Comparison of ENCODE assay signal across 17 cellular contexts in genomic region chr2:79053486-79053885, GRCh38. TPM values are rescaled to one million over a fixed set of nuclear protein-coding genes. Genes with fewer than 3 reads are reported as not detected.
DNase-seq lines count a peak whose midpoint lies in the region; ATAC-seq, FAIRE-seq and TF ChIP-seq lines count a peak whose summit lies in the region.
"Not testable (repeated sequence)": the region's sequence is repeated elsewhere in the genome, so short reads cannot be mapped to it uniquely, and the experiment has no call there.
"Had no signal": no experiment of that assay in that cellular context is flagged by ENCODE, and none has a peak within 500 bp of the region (broad histone marks: within the 10 kb centered on the region; RNA-seq: fewer than 3 reads in every experiment).

No MANE protein-coding gene starts in this region.

- TF ChIP-seq POLR2A in heart left ventricle (IDR thresholded peaks at IDR 0.05): not testable (repeated sequence)

- H3K9ac ChIP-seq in kidney (ENCODE audit: low read length in 2 of 2): not testable (repeated sequence)

- H3K9me3 ChIP-seq in heart left ventricle; left ventricle myocardium inferior (replicated peaks); kidney (ENCODE audit: control insufficient read depth in 1 of 2, low read length in 2 of 2): not testable (repeated sequence)

- not testable (repeated sequence) for H3K27ac ChIP-seq in heart left ventricle; left ventricle myocardium inferior (replicated peaks); kidney (ENCODE audit: low read depth in 2 of 2, low read length in 2 of 2)

- H3K27me3 ChIP-seq in heart left ventricle; left ventricle myocardium inferior (ENCODE audit: low read depth): not testable (repeated sequence)

- H3K4me1 ChIP-seq in heart left ventricle; left ventricle myocardium inferior; kidney (ENCODE audit: control insufficient read depth in 1 of 2, insufficient read depth in 1 of 2, low read depth in 1 of 2, low read length in 2 of 2): not testable (repeated sequence)

- 13 to 36% (median 27%) methylated on average over 4 to 5 of the region's 5 CpGs for WGBS in heart left ventricle, 4 donors

- FAIRE-seq in kidney (lab: Jason Lieb, UNC): not testable (repeated sequence)

- H3K36me3 ChIP-seq in heart left ventricle; left ventricle myocardium inferior; kidney (ENCODE audit: control insufficient read depth in 1 of 2, insufficient read depth in 2 of 2, low read length in 2 of 2): not testable (repeated sequence)

- H3K4me3 ChIP-seq in heart left ventricle; left ventricle myocardium inferior; kidney (ENCODE audit: low read length in 2 of 2): not testable (repeated sequence)

- TF ChIP-seq CTCF in heart left ventricle (IDR thresholded peaks at IDR 0.05); left ventricle myocardium inferior (IDR thresholded peaks at IDR 0.05; ENCODE audit: borderline replicate concordance); kidney (IDR thresholded peaks at IDR 0.05; ENCODE audit: borderline replicate concordance, extremely low read depth, insufficient read depth): not testable (repeated sequence)

- DNase-seq in Ammon's horn (ENCODE audit: low spot score): peak; percentile 18
- peak; percentile 10 for DNase-seq in NCI-H82 (lab: John Stamatoyannopoulos, UW)
- DNase-seq in astrocyte of the hippocampus (ENCODE audit: low read depth, low spot score): peak; percentile 3
- peak in 3 of 5 donors; percentile 35 to 63 (median 48) for DNase-seq in heart left ventricle
- peak; percentile 18 for DNase-seq in left ventricle myocardium inferior
- peak; percentile 32 for DNase-seq in kidney
- peak; percentile 78 for DNase-seq in posterior vena cava (ENCODE audit: low spot score)
- peak; percentile 79 for DNase-seq in sciatic nerve (ENCODE audit: low spot score)

- intact Hi-C loops in heart left ventricle (cut with DNase I); left ventricle myocardium inferior (cut with micrococcal nuclease); kidney (cut with DNase I); posterior vena cava (cut with DNase I); sciatic nerve (cut with DNase I): not testable (repeated sequence)

- not testable (repeated sequence) for ATAC-seq in heart left ventricle, sciatic nerve

RNA-seq across cellular contexts. Expression of gene REG3G, which starts 28.0 kb away (rescaled TPM):
- total RNA-seq in heart left ventricle (not detected), left ventricle myocardium inferior (not detected), kidney (8.8 TPM), posterior vena cava (under 1 TPM in 1 of 2 donors, not detected in 1; 0.52 TPM), sciatic nerve (not detected)
- polyA plus RNA-seq in heart left ventricle (under 1 TPM in 1 of 2 donors, not detected in 1; 0.11 TPM), kidney (ENCODE audit: insufficient read depth, low read depth, low replicate concordance) (19.4 TPM)
- total RNA-seq: A172; CD4-positive, alpha-beta memory T cell; CD4-positive, CD25-positive, alpha-beta regulatory T cell; CD8-positive, alpha-beta memory T cell; Daoy; G401 had no signal
- polyA plus RNA-seq: A549; CD14-positive monocyte; CD4-positive, alpha-beta memory T cell; CD4-positive, CD25-positive, alpha-beta regulatory T cell; CD8-positive, alpha-beta memory T cell; GM12878 had no signal

RNA-seq across cellular contexts. Expression of gene REG1B, which starts 34.3 kb away (rescaled TPM):
- total RNA-seq in heart left ventricle: 1 to 10 TPM in 1 of 9 donors, under 1 TPM in 2, not detected in 6; 0.34 to 2.0 (median 0.88) TPM
- under 1 TPM; 0.27 to 0.69 TPM for polyA plus RNA-seq in heart left ventricle
- not detected for total RNA-seq in left ventricle myocardium inferior
- 11.0 TPM for total RNA-seq in kidney
- 1.5 TPM for polyA plus RNA-seq in kidney (ENCODE audit: insufficient read depth, low read depth, low replicate concordance)
- 1 to 10 TPM in 1 of 2 donors, under 1 TPM in 1; 0.69 to 3.4 TPM for total RNA-seq in posterior vena cava
- total RNA-seq in sciatic nerve: 2.3 TPM
- total RNA-seq: A172; CD4-positive, alpha-beta memory T cell; CD4-positive, CD25-positive, alpha-beta regulatory T cell; CD8-positive, alpha-beta memory T cell; Daoy; G401 had no signal
- polyA plus RNA-seq: A549; CD14-positive monocyte; CD4-positive, alpha-beta memory T cell; CD4-positive, CD25-positive, alpha-beta regulatory T cell; CD8-positive, alpha-beta memory T cell; GM12878 had no signal

Comparison
In these comparisons a context has a peak if more than half of its experiments do, and no peak if none do; other contexts are left out.
1. DNase-seq: peak in every context shown above with its lines; median percentile 79 in sciatic nerve; 78 in posterior vena cava; 48 in heart left ventricle; 32 in kidney; 18 in Ammon's horn; 18 in left ventricle myocardium inferior; 10 in NCI-H82; 3 in astrocyte of the hippocampus.